12 cellular contexts compared by ENCODE assay signal in genomic region chr4:110184124-110184790, GRCh38. TPM values are rescaled to one million over a fixed set of nuclear protein-coding genes. Genes with fewer than 3 reads are reported as not detected.
DNase-seq lines count a peak whose midpoint lies in the region; ATAC-seq and TF ChIP-seq lines count a peak whose summit lies in the region.
"Had no signal": no experiment of that assay in that cellular context is flagged by ENCODE, and none has a peak within 500 bp of the region (broad histone marks: within the 10 kb centered on the region; RNA-seq: fewer than 3 reads in every experiment).

No MANE protein-coding gene starts in this region.

- BruUV-seq in A673 (replicated peaks; lab: Mats Ljungman, UMichigan) = no TSS peak

- POLR2A ChIA-PET in A673 (lab: Charles Lee; ENCODE audit: low non-redundant PET) = no interaction called here
- POLR2A ChIA-PET in naive thymus-derived CD4-positive, alpha-beta T cell (lab: Charles Lee) = interaction anchor here (1.2 to 2.1 kb wide), 2 partner anchors 13 to 19 kb away, joined by 3 to 6 read pairs; partner anchors contain the start of gene ELOVL6

- H3K4me3 ChIP-seq in A673 (ENCODE audit: low read depth, low read length, poor library complexity, severe bottlenecking) (no peak overlapping the region), NT2/D1 (ENCODE audit: insufficient read length, low read depth) (no peak overlapping the region), fibroblast of mammary gland (ENCODE audit: control insufficient read depth, low read depth, low read length) (no peak overlapping the region)
- no peak overlapping the region for H3K4me3 ChIP-seq in naive thymus-derived CD4-positive, alpha-beta T cell (ENCODE audit: low read length)
- H3K4me3 ChIP-seq: heart left ventricle had no signal

- ATAC-seq in GM21360 (IDR thresholded peaks at IDR 0.05; ENCODE audit: unreplicated experiment) = peak; percentile 40
- no peak for ATAC-seq in naive thymus-derived CD4-positive, alpha-beta T cell
- ATAC-seq: heart left ventricle had no signal

- peak overlapping the region in 1 of 10 donors; percentile 7 for H3K4me3 Mint-ChIP-seq in naive thymus-derived CD4-positive, alpha-beta T cell

- intact Hi-C loops in A673 (cut with micrococcal nuclease; ENCODE audit: unreplicated experiment) = no loop called here
- intact Hi-C loops in naive thymus-derived CD4-positive, alpha-beta T cell (cut with micrococcal nuclease) = no loop called here

- H3K9me3 Mint-ChIP-seq in naive thymus-derived CD4-positive, alpha-beta T cell = no peaks in the 10 kb centered on the region

- H3K4me1 ChIP-seq in A673 (ENCODE audit: insufficient read depth, low read length, poor library complexity, severe bottlenecking) (peaks cover 26% of the 10 kb centered on the region), NT2/D1 (ENCODE audit: insufficient read depth, insufficient read length) (no peaks in the 10 kb centered on the region)
- no peaks in the 10 kb centered on the region for H3K4me1 ChIP-seq in naive thymus-derived CD4-positive, alpha-beta T cell (ENCODE audit: control insufficient read depth in 2 of 2, insufficient read depth in 2 of 2, low read length in 2 of 2)
- H3K4me1 ChIP-seq: heart left ventricle had no signal

- H3K27me3 Mint-ChIP-seq in naive thymus-derived CD4-positive, alpha-beta T cell = no peaks in the 10 kb centered on the region

- peaks cover 0 to 18% (median 0%) of the 10 kb centered on the region in 5 donors for H3K36me3 Mint-ChIP-seq in naive thymus-derived CD4-positive, alpha-beta T cell

- CTCF ChIA-PET in A673 (lab: Charles Lee) = interaction anchor here (0.6 kb wide), 1 partner anchor 135 kb away, joined by 3 read pairs; no protein-coding TSS in a partner anchor
- CTCF ChIA-PET in naive thymus-derived CD4-positive, alpha-beta T cell (lab: Charles Lee) = no interaction called here

- H3K27ac ChIP-seq in A673 (ENCODE audit: low read depth, low read length, poor library complexity, severe bottlenecking) = peak overlapping the region; percentile 59
- no peak overlapping the region for H3K27ac ChIP-seq in naive thymus-derived CD4-positive, alpha-beta T cell (ENCODE audit: low read depth, low read length)
- H3K27ac ChIP-seq: heart left ventricle had no signal

- H3K27me3 ChIP-seq in A673 (replicated peaks; ENCODE audit: insufficient read depth, low read depth, low read length, poor library complexity) = no peaks in the 10 kb centered on the region
- no peaks in the 10 kb centered on the region for H3K27me3 ChIP-seq in NT2/D1 (ENCODE audit: insufficient read depth, insufficient read length)
- H3K27me3 ChIP-seq in naive thymus-derived CD4-positive, alpha-beta T cell (ENCODE audit: control insufficient read depth in 2 of 2, insufficient read depth in 2 of 2, low read length in 2 of 2) = no peaks in the 10 kb centered on the region
- H3K27me3 ChIP-seq: heart left ventricle had no signal

- peaks cover 0 to 26% (median 0%) of the 10 kb centered on the region in 7 donors for H3K4me1 Mint-ChIP-seq in naive thymus-derived CD4-positive, alpha-beta T cell

- peaks cover 13% of the 10 kb centered on the region for H3K36me3 ChIP-seq in A673 (ENCODE audit: insufficient read depth, low read length, poor library complexity, severe bottlenecking)
- no peaks in the 10 kb centered on the region for H3K36me3 ChIP-seq in NT2/D1 (ENCODE audit: insufficient read depth, insufficient read length, low read length)
- no peaks in the 10 kb centered on the region for H3K36me3 ChIP-seq in naive thymus-derived CD4-positive, alpha-beta T cell (ENCODE audit: control insufficient read depth in 2 of 3, insufficient read depth in 3 of 3, low read length in 3 of 3)
- H3K36me3 ChIP-seq: heart left ventricle had no signal

- DNase-seq in A673 (ENCODE audit: low spot score) (peak; percentile 42), NT2/D1 (ENCODE audit: low read depth, low spot score) (peak; percentile 50), fibroblast of mammary gland (ENCODE audit: low read depth) (peak; percentile 47), DMS153 (lab: John Stamatoyannopoulos, UW) (no peak), DMS53 (lab: John Stamatoyannopoulos, UW) (no peak), islet precursor cell (no peak)
- no peak for DNase-seq in naive thymus-derived CD4-positive, alpha-beta T cell
- DNase-seq: caudate nucleus, heart left ventricle, NCI-H1048, nucleus accumbens had no signal

- H3K9me3 ChIP-seq in A673 (ENCODE audit: low read depth, low read length, poor library complexity, severe bottlenecking) (no peaks in the 10 kb centered on the region), NT2/D1 (ENCODE audit: insufficient read depth, low read length) (no peaks in the 10 kb centered on the region)
- H3K9me3 ChIP-seq in naive thymus-derived CD4-positive, alpha-beta T cell (ENCODE audit: control insufficient read depth in 2 of 3, low read length in 3 of 3) = no peaks in the 10 kb centered on the region
- H3K9me3 ChIP-seq: heart left ventricle had no signal

- H3K9ac ChIP-seq in NT2/D1 (ENCODE audit: insufficient read length, low read depth) = no peak overlapping the region

- TF ChIP-seq CTCF in A673 (conservative IDR thresholded peaks at IDR 0.05; ENCODE audit: low read depth, low read length) = no peak
- TF ChIP-seq CTCF in fibroblast of mammary gland (conservative IDR thresholded peaks at IDR 0.05; ENCODE audit: control insufficient read depth, insufficient read depth, low read depth, low read length) = no peak

- peak overlapping the region in 1 of 9 donors; percentile 36 for H3K27ac Mint-ChIP-seq in naive thymus-derived CD4-positive, alpha-beta T cell

RNA-seq across cellular contexts. Expression of gene ELOVL6, which starts 14.2 kb away (rescaled TPM):
- total RNA-seq in A673 (2021) = 50.0 and 55.3 TPM in 2 replicates
- total RNA-seq in naive thymus-derived CD4-positive, alpha-beta T cell = 10 to 100 TPM in 1 of 5 experiments, 1 to 10 TPM in 2, under 1 TPM in 2; 0.24 to 32.9 (median 2.0) TPM
- under 1 TPM; 0.13 to 0.41 TPM for polyA plus RNA-seq in naive thymus-derived CD4-positive, alpha-beta T cell

Comparison
In these comparisons a context has a peak if more than half of its experiments do, and no peak if none do; other contexts are left out.
1. DNase-seq: peak in A673 (single experiment), NT2/D1 (single experiment) and fibroblast of mammary gland (single experiment); none in DMS153 (single experiment), naive thymus-derived CD4-positive, alpha-beta T cell (0 of 9), DMS53 (single experiment) and islet precursor cell (single experiment).